Comparison of ENCODE assay signal across 18 cellular contexts in the genomic region with DNA sequence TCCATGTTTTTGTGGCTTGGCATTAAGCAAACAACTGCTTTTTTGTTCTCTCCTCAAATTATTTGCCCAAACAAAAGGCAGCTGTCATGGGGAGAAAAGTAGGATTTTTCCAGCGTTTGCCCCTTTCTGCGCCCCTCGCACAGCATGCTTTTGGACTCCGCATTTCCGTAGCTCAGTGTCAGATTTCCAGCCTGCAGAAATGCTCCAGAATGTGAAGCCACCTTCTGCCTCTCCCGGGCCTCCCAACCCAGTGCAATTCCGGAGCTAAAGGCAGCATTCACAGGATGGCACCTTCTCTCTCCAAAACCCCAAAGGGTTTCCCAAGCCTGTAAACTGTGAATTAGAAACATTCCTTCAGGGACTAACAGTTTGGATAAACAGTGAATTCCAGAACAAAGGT.
"Had no signal": no experiment of that assay in that cellular context is flagged by ENCODE, and none has a peak within 500 bp of the region (broad histone marks: within the 10 kb centered on the region; RNA-seq: fewer than 3 reads in every experiment).

No MANE protein-coding gene starts in this region.

- DNase-seq: activated CD4-positive, alpha-beta T cell treated with anti-CD3 and anti-CD28 coated beads, Interleukin-2, amount 50 U/mL, for 1 hour; activated CD4-positive, CD25-positive, alpha-beta regulatory T cell; activated naive CD4-positive, alpha-beta T cell treated with anti-CD3 and anti-CD28 coated beads, Interleukin-2, amount 10 ng/mL, durations not matched to agents 7 days and 5 days; activated T-cell treated with anti-CD3 and anti-CD28 coated beads for 4 hours; central memory CD4-positive, alpha-beta T cell; effector CD8-positive, alpha-beta T cell; immature natural killer cell; left colon; natural killer cell; pancreas; stimulated activated CD4-positive, alpha-beta T cell treated with anti-CD3 and anti-CD28 coated beads, Interleukin-15, amount 100 ng/mL, for 24 hours; stimulated activated CD4-positive, alpha-beta T cell treated with anti-CD3 and anti-CD28 coated beads, Interleukin-4, amount 100 ng/mL, for 24 hours; T-helper 17 cell had no signal

- ATAC-seq: activated T-helper 17 cell treated with anti-CD3 and anti-CD28 coated beads, Interleukin-2, amount 50 U/mL, for 72 hours; left colon; natural killer cell; pancreas; T-helper 17 cell had no signal

- H3K4me1 ChIP-seq: pancreas had no signal

- H3K36me3 Mint-ChIP-seq: activated naive CD4-positive, alpha-beta T cell treated with anti-CD3 and anti-CD28 coated beads, Interleukin-2, amount 10 ng/mL, durations not matched to agents 7 days and 5 days; immature natural killer cell; natural killer cell had no signal

- H3K27ac ChIP-seq: coronary artery, epithelial cell of prostate, pancreas, thoracic aorta had no signal

- H3K27ac Mint-ChIP-seq: activated naive CD4-positive, alpha-beta T cell treated with anti-CD3 and anti-CD28 coated beads, Interleukin-2, amount 10 ng/mL, durations not matched to agents 7 days and 5 days; activated T-helper 17 cell treated with anti-CD3 and anti-CD28 coated beads, Interleukin-2, amount 50 U/mL, for 72 hours; immature natural killer cell; natural killer cell; stimulated activated naive CD8-positive, alpha-beta T cell treated with anti-CD3 and anti-CD28 coated beads, Interleukin-15, Interleukin-2, amounts not matched to agents 100 ng/mL and 50 ng/mL, for 24 hours; T-helper 17 cell had no signal

- H3K36me3 ChIP-seq: pancreas, thoracic aorta had no signal

- H3K4me1 Mint-ChIP-seq: activated naive CD4-positive, alpha-beta T cell treated with anti-CD3 and anti-CD28 coated beads, Interleukin-2, amount 10 ng/mL, durations not matched to agents 7 days and 5 days; activated T-helper 17 cell treated with anti-CD3 and anti-CD28 coated beads, Interleukin-2, amount 50 U/mL, for 72 hours; immature natural killer cell; natural killer cell; T-helper 17 cell had no signal

- H3K4me3 Mint-ChIP-seq: activated naive CD4-positive, alpha-beta T cell treated with anti-CD3 and anti-CD28 coated beads, Interleukin-2, amount 10 ng/mL, durations not matched to agents 7 days and 5 days; activated T-helper 17 cell treated with anti-CD3 and anti-CD28 coated beads, Interleukin-2, amount 50 U/mL, for 72 hours; immature natural killer cell; natural killer cell; stimulated activated naive CD8-positive, alpha-beta T cell treated with anti-CD3 and anti-CD28 coated beads, Interleukin-15, Interleukin-2, amounts not matched to agents 100 ng/mL and 50 ng/mL, for 24 hours; T-helper 17 cell had no signal

- H3K4me3 ChIP-seq: coronary artery, pancreas, thoracic aorta had no signal

- H3K9me3 ChIP-seq: pancreas, thoracic aorta had no signal

- H3K9me3 Mint-ChIP-seq: activated naive CD4-positive, alpha-beta T cell treated with anti-CD3 and anti-CD28 coated beads, Interleukin-2, amount 10 ng/mL, durations not matched to agents 7 days and 5 days; activated T-helper 17 cell treated with anti-CD3 and anti-CD28 coated beads, Interleukin-2, amount 50 U/mL, for 72 hours; natural killer cell; stimulated activated naive CD8-positive, alpha-beta T cell treated with anti-CD3 and anti-CD28 coated beads, Interleukin-15, Interleukin-2, amounts not matched to agents 100 ng/mL and 50 ng/mL, for 24 hours had no signal

- H3K27me3 Mint-ChIP-seq: activated naive CD4-positive, alpha-beta T cell treated with anti-CD3 and anti-CD28 coated beads, Interleukin-2, amount 10 ng/mL, durations not matched to agents 7 days and 5 days; activated T-helper 17 cell treated with anti-CD3 and anti-CD28 coated beads, Interleukin-2, amount 50 U/mL, for 72 hours; stimulated activated naive CD8-positive, alpha-beta T cell treated with anti-CD3 and anti-CD28 coated beads, Interleukin-15, Interleukin-2, amounts not matched to agents 100 ng/mL and 50 ng/mL, for 24 hours; T-helper 17 cell had no signal

- H3K27me3 ChIP-seq: pancreas had no signal
